1 cellular context compared by ENCODE assay signal in the genomic region with DNA sequence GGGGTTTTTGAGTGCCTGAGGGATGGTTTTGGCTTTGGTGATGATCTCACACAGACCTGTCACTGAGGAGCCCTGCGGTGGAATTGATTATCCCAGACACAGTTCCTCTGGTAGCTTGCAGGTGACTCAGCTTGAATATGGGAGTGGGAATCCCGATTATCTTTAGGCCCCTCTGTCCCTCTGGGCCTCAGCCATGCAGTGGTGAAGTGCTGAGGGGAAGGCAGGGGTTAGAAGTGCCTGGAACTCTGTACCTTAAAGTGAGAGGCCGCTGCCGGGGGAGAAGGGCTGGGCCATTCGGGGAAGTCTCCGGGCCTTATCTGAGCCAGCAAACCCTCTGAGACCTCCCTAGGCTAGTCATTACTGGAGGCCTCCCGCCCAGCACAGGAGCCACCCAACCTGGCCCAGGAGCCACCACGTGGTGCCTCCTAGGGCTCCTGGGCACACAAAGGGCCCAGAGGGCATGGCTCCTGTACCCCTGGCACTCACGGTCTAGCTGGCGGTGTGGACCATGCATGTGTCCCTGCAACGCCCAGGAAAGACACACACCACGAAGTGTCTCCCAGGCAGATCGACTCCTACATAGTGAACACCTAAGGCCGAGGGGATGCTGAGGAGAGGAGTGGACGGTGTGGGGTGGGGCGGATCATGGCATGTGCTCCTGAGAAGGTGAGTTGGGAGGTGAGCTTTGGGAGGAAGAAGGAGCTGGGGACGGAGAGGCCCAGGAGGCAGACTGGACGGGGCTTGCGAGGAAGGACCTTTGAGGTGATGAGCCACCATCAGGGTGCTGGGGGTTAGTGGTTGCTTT.
TF ChIP-seq lines count a peak whose summit lies in the region.

No MANE protein-coding gene starts in this region.

TF ChIP-seq in SK-N-SH, 30 proteins besides CTCF, POLR2A, EP300 and RAD21:
- TF ChIP-seq, protein P1, sequence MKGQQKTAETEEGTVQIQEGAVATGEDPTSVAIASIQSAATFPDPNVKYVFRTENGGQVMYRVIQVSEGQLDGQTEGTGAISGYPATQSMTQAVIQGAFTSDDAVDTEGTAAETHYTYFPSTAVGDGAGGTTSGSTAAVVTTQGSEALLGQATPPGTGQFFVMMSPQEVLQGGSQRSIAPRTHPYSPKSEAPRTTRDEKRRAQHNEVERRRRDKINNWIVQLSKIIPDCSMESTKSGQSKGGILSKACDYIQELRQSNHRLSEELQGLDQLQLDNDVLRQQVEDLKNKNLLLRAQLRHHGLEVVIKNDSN (IDR thresholded peaks at IDR 0.05; ENCODE audit: borderline replicate concordance, low read depth) = no peak
- TF ChIP-seq FOXM1 (IDR thresholded peaks at IDR 0.05; ENCODE audit: low read depth) = no peak
- TF ChIP-seq GATA2 (CRISPR knock-in tag; IDR thresholded peaks at IDR 0.05) = no peak
- no peak for TF ChIP-seq RCOR1 (IDR thresholded peaks at IDR 0.05; ENCODE audit: low read length)
